Comparison of ENCODE assay signal across 31 cellular contexts in the genomic region with DNA sequence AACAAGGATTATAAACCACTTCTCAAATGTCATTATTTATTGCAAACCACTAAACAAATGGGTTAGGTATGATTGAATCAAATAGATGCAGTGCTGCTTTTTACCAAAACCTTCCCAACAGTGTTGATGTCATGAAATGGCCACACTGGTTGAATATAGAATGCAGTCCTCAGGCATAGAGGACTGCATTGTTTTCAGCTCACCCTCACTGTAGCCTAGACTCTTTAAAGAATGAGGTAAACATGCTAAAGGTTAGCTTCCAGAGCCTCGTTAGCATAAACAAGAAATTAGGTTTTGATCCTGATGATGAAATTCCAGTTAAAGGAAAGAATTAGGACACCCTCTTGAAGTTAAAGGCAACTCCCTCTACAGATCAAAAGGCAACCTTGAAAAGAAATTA.
"Had no signal": no experiment of that assay in that cellular context is flagged by ENCODE, and none has a peak within 500 bp of the region (broad histone marks: within the 10 kb centered on the region; RNA-seq: fewer than 3 reads in every experiment).

No MANE protein-coding gene starts in this region.

- H3K4me3 Mint-ChIP-seq: activated CD8-positive, alpha-beta memory T cell treated with anti-CD3 and anti-CD28 coated beads, Interleukin-2, amount 10 ng/mL, durations not matched to agents 7 days and 5 days; activated naive CD4-positive, alpha-beta T cell treated with anti-CD3 and anti-CD28 coated beads, Interleukin-2, amount 10 ng/mL, durations not matched to agents 7 days and 5 days; activated naive CD8-positive, alpha-beta T cell treated with anti-CD3 and anti-CD28 coated beads for 36 hours; activated T-helper 17 cell treated with anti-CD3 and anti-CD28 coated beads, Interleukin-2, amount 50 U/mL, for 72 hours; T-helper 1 cell treated with Interleukin-12 subunit alpha and Interleukin-12 subunit beta and Interleukin-4 antibody, amounts not matched to agents 30 μg/mL and 1 μg/mL, for 36 hours; WTC11 had no signal

- H3K4me1 Mint-ChIP-seq: activated CD8-positive, alpha-beta memory T cell treated with anti-CD3 and anti-CD28 coated beads, Interleukin-2, amount 10 ng/mL, durations not matched to agents 7 days and 5 days; activated naive CD4-positive, alpha-beta T cell treated with anti-CD3 and anti-CD28 coated beads, Interleukin-2, amount 10 ng/mL, durations not matched to agents 7 days and 5 days; activated naive CD8-positive, alpha-beta T cell treated with anti-CD3 and anti-CD28 coated beads for 36 hours; activated T-helper 17 cell treated with anti-CD3 and anti-CD28 coated beads, Interleukin-2, amount 50 U/mL, for 72 hours had no signal

- ATAC-seq: activated CD8-positive, alpha-beta memory T cell treated with anti-CD3 and anti-CD28 coated beads, Interleukin-2, amount 10 ng/mL, durations not matched to agents 7 days and 5 days; activated T-helper 17 cell treated with anti-CD3 and anti-CD28 coated beads, Interleukin-2, amount 50 U/mL, for 72 hours; Panc1; WTC11 had no signal

- DNase-seq: activated CD4-positive, alpha-beta T cell treated with anti-CD3 and anti-CD28 coated beads for 48 hours; activated CD4-positive, alpha-beta T cell treated with anti-CD3 and anti-CD28 coated beads, Interleukin-2, amount 50 U/mL, for 48 hours; activated CD4-positive, CD25-positive, alpha-beta regulatory T cell treated with anti-CD3 and anti-CD28 coated beads, Interleukin-2, amount 50 U/mL, for 72 hours; activated CD8-positive, alpha-beta memory T cell treated with anti-CD3 and anti-CD28 coated beads, Interleukin-2, amount 10 ng/mL, durations not matched to agents 7 days and 5 days; activated gamma-delta T cell; activated naive CD4-positive, alpha-beta T cell treated with anti-CD3 and anti-CD28 coated beads, Interleukin-2, amount 10 ng/mL, durations not matched to agents 7 days and 5 days; activated naive CD8-positive, alpha-beta T cell treated with anti-CD3 and anti-CD28 coated beads for 36 hours; activated T-cell treated with anti-CD3 and anti-CD28 coated beads, Interleukin-2, amount 50 U/mL, for 48 hours; cerebellar nuclear complex; KG1; MV-4-11; NCI-H1092 treated with DMSO at 0.1 percent for 48 hours; NCI-H1417 treated with DMSO at 0.1 percent for 48 hours; NCI-H1694; NCI-H2029; NCI-H2107; NCI-H2171 treated with DMSO at 0.1 percent for 48 hours; NCI-H226; NCI-H526 treated with DMSO at 0.1 percent for 48 hours; NCI-H82; NK-92 treated with Interleukin-12 subunit alpha and Interleukin-12 subunit beta, amount 100 ng/mL, for 24 hours; OCI-M1; RPMI8226 had no signal

- H3K27ac ChIP-seq: brain microvascular endothelial cell, cardiac muscle cell, SJSA1 had no signal

- H3K27me3 ChIP-seq: brain microvascular endothelial cell, cardiac muscle cell, MG63, SJSA1 had no signal

- H3K4me3 ChIP-seq: cardiac muscle cell, MG63, SJSA1 had no signal

- H3K36me3 ChIP-seq: brain microvascular endothelial cell, cardiac muscle cell, MG63, SJSA1 had no signal

- H3K36me3 Mint-ChIP-seq: activated CD8-positive, alpha-beta memory T cell treated with anti-CD3 and anti-CD28 coated beads, Interleukin-2, amount 10 ng/mL, durations not matched to agents 7 days and 5 days; activated naive CD4-positive, alpha-beta T cell treated with anti-CD3 and anti-CD28 coated beads, Interleukin-2, amount 10 ng/mL, durations not matched to agents 7 days and 5 days; activated naive CD8-positive, alpha-beta T cell treated with anti-CD3 and anti-CD28 coated beads for 36 hours; WTC11 had no signal

- H3K27ac Mint-ChIP-seq: activated CD8-positive, alpha-beta memory T cell treated with anti-CD3 and anti-CD28 coated beads, Interleukin-2, amount 10 ng/mL, durations not matched to agents 7 days and 5 days; activated naive CD4-positive, alpha-beta T cell treated with anti-CD3 and anti-CD28 coated beads, Interleukin-2, amount 10 ng/mL, durations not matched to agents 7 days and 5 days; activated naive CD8-positive, alpha-beta T cell treated with anti-CD3 and anti-CD28 coated beads for 36 hours; activated T-helper 17 cell treated with anti-CD3 and anti-CD28 coated beads, Interleukin-2, amount 50 U/mL, for 72 hours; T-helper 1 cell treated with Interleukin-12 subunit alpha and Interleukin-12 subunit beta and Interleukin-4 antibody, amounts not matched to agents 30 μg/mL and 1 μg/mL, for 36 hours; WTC11 had no signal

- H3K9me3 Mint-ChIP-seq: activated naive CD4-positive, alpha-beta T cell treated with anti-CD3 and anti-CD28 coated beads, Interleukin-2, amount 10 ng/mL, durations not matched to agents 7 days and 5 days; activated naive CD8-positive, alpha-beta T cell treated with anti-CD3 and anti-CD28 coated beads for 36 hours; activated T-helper 17 cell treated with anti-CD3 and anti-CD28 coated beads, Interleukin-2, amount 50 U/mL, for 72 hours; T-helper 1 cell treated with Interleukin-12 subunit alpha and Interleukin-12 subunit beta and Interleukin-4 antibody, amounts not matched to agents 30 μg/mL and 1 μg/mL, for 36 hours; WTC11 had no signal

- H3K9me3 ChIP-seq: MG63, SJSA1 had no signal
